In the genomic region with DNA sequence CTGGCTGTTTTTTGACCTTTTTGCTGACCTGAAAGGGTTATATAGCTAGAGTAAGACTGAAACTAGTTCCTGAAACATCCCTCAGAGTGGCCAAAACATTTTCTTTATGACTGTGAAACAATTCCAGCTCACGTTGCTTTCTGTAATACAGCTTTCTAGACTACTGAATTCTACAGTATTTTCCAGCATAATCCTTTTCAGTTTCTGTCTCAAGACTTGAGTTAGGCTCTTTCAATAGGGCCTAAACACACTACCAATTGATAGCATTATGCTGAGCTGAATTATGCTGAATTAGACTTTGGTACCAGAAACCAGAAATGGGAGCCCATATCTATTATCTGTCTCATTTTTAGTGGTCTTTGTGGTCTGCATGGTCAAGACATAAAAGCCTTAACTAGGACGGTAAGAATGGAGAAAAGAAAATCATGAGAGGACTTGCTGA, we compare ENCODE assay signal across 1 cellular context.
TF ChIP-seq lines count a peak whose summit lies in the region.

No MANE protein-coding gene starts in this region.

TF ChIP-seq in GM12878, 131 proteins besides CTCF, POLR2A, EP300 and RAD21 (continued from another document):
- TF ChIP-seq, protein P1, sequence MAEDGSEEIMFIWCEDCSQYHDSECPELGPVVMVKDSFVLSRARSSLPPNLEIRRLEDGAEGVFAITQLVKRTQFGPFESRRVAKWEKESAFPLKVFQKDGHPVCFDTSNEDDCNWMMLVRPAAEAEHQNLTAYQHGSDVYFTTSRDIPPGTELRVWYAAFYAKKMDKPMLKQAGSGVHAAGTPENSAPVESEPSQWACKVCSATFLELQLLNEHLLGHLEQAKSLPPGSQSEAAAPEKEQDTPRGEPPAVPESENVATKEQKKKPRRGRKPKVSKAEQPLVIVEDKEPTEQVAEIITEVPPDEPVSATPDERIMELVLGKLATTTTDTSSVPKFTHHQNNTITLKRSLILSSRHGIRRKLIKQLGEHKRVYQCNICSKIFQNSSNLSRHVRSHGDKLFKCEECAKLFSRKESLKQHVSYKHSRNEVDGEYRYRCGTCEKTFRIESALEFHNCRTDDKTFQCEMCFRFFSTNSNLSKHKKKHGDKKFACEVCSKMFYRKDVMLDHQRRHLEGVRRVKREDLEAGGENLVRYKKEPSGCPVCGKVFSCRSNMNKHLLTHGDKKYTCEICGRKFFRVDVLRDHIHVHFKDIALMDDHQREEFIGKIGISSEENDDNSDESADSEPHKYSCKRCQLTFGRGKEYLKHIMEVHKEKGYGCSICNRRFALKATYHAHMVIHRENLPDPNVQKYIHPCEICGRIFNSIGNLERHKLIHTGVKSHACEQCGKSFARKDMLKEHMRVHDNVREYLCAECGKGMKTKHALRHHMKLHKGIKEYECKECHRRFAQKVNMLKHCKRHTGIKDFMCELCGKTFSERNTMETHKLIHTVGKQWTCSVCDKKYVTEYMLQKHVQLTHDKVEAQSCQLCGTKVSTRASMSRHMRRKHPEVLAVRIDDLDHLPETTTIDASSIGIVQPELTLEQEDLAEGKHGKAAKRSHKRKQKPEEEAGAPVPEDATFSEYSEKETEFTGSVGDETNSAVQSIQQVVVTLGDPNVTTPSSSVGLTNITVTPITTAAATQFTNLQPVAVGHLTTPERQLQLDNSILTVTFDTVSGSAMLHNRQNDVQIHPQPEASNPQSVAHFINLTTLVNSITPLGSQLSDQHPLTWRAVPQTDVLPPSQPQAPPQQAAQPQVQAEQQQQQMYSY (CRISPR knock-in tag; IDR thresholded peaks at IDR 0.05), result no peak
- TF ChIP-seq SRF (IDR thresholded peaks at IDR 0.05; ENCODE audit: low read depth in 2 of 2, low read length in 2 of 2) (no peak), RAD51 (IDR thresholded peaks at IDR 0.05) (no peak), IRF4 (IDR thresholded peaks at IDR 0.05; ENCODE audit: low read depth, low read length) (peak; percentile 51; the same call in 1 of the 2 replicates), RUNX3 (IDR thresholded peaks at IDR 0.05; ENCODE audit: low read length) (0 out of 2 replicates have a peak, but pooled peaks have one; percentile 32), IKZF1 (conservative IDR thresholded peaks at IDR 0.05) (peak; percentile 56), TCF12 (IDR thresholded peaks at IDR 0.05; ENCODE audit: low read depth, low read length) (no peak), NR2C1 (IDR thresholded peaks at IDR 0.05) (0 out of 2 replicates have a peak, but pooled peaks have one; percentile 26), JUNB (IDR thresholded peaks at IDR 0.05) (peak; percentile 25; the same call in 1 of the 2 replicates), DPF2 (IDR thresholded peaks at IDR 0.05) (peak; percentile 64; the same call in 1 of the 2 replicates)
- TF ChIP-seq, protein P2, sequence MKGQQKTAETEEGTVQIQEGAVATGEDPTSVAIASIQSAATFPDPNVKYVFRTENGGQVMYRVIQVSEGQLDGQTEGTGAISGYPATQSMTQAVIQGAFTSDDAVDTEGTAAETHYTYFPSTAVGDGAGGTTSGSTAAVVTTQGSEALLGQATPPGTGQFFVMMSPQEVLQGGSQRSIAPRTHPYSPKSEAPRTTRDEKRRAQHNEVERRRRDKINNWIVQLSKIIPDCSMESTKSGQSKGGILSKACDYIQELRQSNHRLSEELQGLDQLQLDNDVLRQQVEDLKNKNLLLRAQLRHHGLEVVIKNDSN (IDR thresholded peaks at IDR 0.05; ENCODE audit: borderline replicate concordance, extremely low read length, insufficient read depth, low read depth, low read length), result no peak
TF ChIP-seq in GM12878: peak in this region for 9.
